In the genomic region with DNA sequence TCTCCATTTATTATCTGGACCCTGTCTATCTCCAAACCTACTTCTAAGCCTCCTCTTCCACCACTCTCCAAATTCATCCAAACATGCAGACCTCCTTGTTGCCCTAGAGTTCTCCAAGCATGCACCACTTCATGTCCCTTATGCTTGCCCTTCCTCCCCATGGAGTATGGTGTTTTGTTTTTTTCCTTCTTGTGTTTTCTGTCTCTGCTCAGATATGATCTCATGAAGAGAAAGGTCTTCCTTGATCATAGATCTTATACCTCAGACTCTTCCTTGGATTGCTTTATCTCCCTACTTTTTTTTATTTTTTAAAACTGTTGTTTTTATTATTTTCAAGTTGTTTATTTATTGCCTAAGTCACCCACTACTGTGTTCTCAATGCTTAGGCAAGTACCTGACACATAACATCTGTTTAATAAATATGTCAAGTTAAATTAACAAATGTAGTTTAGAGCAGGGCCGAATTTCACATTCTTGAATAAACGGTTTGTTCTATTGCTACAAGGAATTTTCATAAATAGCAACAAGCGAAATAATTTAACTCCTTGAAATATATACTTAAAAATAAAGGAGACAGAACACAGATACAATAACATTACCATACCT, we compare ENCODE assay signal across 11 cellular contexts.
A peak's percentile ranks its signal among the peaks of the same experiment; 100 is the strongest.
DNase-seq lines count a peak whose midpoint lies in the region; ATAC-seq and TF ChIP-seq lines count a peak whose summit lies in the region.
"Had no signal": no experiment of that assay in that cellular context is flagged by ENCODE, and none has a peak within 500 bp of the region (broad histone marks: within the 10 kb centered on the region; RNA-seq: fewer than 3 reads in every experiment).

No MANE protein-coding gene starts in this region.

- no peak for TF ChIP-seq CTCF in hepatocyte (IDR thresholded peaks at IDR 0.05; ENCODE audit: poor library complexity)
- no peak for TF ChIP-seq CTCF in uterus (IDR thresholded peaks at IDR 0.05)

- H3K27me3 ChIP-seq in hepatocyte (no peaks in the 10 kb centered on the region), uterus (no peaks in the 10 kb centered on the region)

- peak overlapping the region; percentile 11 for H3K4me2 ChIP-seq in hepatocyte

- no peak overlapping the region for H3K4me3 ChIP-seq in hepatocyte
- no peak overlapping the region for H3K4me3 ChIP-seq in uterus

- H3K27ac ChIP-seq in hepatocyte (peak overlapping the region; percentile 55), uterus (peak overlapping the region; percentile 52 to 76)
- H3K27ac ChIP-seq: parathyroid adenoma had no signal

- WGBS in hepatocyte (ENCODE audit: low lambda C conversion rate, missing lambda C conversion rate), result 61% methylated on average over 3 of the region's 3 CpGs

- ATAC-seq in Right ventricle myocardium inferior, result peak; percentile 34
- peak; percentile 68 for ATAC-seq in SK-N-SH treated with all-trans-retinoic acid at 6 μM for 48 hours
- ATAC-seq in GM21528 (IDR thresholded peaks at IDR 0.05; ENCODE audit: low FRiP score, unreplicated experiment), result no peak

- no peaks in the 10 kb centered on the region for H3K4me1 ChIP-seq in hepatocyte (ENCODE audit: insufficient read depth)
- H3K4me1 ChIP-seq in uterus, result peaks cover 0 to 17% of the 10 kb centered on the region in 2 donors
- H3K4me1 ChIP-seq: parathyroid adenoma had no signal

- H3K36me3 ChIP-seq in hepatocyte (replicated peaks; ENCODE audit: insufficient read depth, low read depth) (no peaks in the 10 kb centered on the region), uterus (no peaks in the 10 kb centered on the region)

- in situ Hi-C loops in ACHN (cut with HindIII; ENCODE audit: low pct_ligation_motif_present, low pct_unique_long_range_greater_than_20kb, low sequenced_read_pairs), result no loop called here

- TF ChIP-seq POLR2A in uterus (IDR thresholded peaks at IDR 0.05), result no peak

- DNase-seq in Right ventricle myocardium inferior (ENCODE audit: missing footprints), result no peak
- DNase-seq in cardiac septum (ENCODE audit: low spot score), result no peak
- DNase-seq in hepatocyte (ENCODE audit: low spot score), result no peak
- DNase-seq in uterus, result no peak
- no peak for DNase-seq in ACHN
- no peak for DNase-seq in UCSD-AML1 (lab: John Stamatoyannopoulos, UW; ENCODE audit: unreplicated experiment)
- DNase-seq: DND-41; stimulated activated CD4-positive, alpha-beta T cell treated with anti-CD3 and anti-CD28 coated beads, Interleukin-2, amount 100 ng/mL, for 48 hours had no signal

- H4K20me1 ChIP-seq in hepatocyte (ENCODE audit: insufficient read depth, poor library complexity, severe bottlenecking), result no peaks in the 10 kb centered on the region

- intact Hi-C loops in Right ventricle myocardium inferior (cut with DNase I), result no loop called here
- intact Hi-C loops in cardiac septum (cut with DNase I), result no loop called here
- intact Hi-C loops in uterus (cut with DNase I; ENCODE audit: low total_unique reads), result no loop called here

- no peaks in the 10 kb centered on the region for H3K79me2 ChIP-seq in hepatocyte
- H3K79me2 ChIP-seq: parathyroid adenoma had no signal

- H3K9me2 ChIP-seq in hepatocyte (replicated peaks; ENCODE audit: insufficient read depth), result no peaks in the 10 kb centered on the region

- no peak overlapping the region for H2AFZ ChIP-seq in hepatocyte
- H2AFZ ChIP-seq: parathyroid adenoma had no signal

- no peaks in the 10 kb centered on the region for H3K9me3 ChIP-seq in hepatocyte (ENCODE audit: low read depth)
- no peaks in the 10 kb centered on the region for H3K9me3 ChIP-seq in uterus

TF ChIP-seq in SK-N-SH treated with all-trans-retinoic acid at 6 μM for 48 hours, 23 proteins besides CTCF, POLR2A, EP300 and RAD21:
- TF ChIP-seq POU6F1 (CRISPR knock-in tag; IDR thresholded peaks at IDR 0.05; ENCODE audit: borderline replicate concordance, low read depth) (0 out of 2 replicates have a peak, but pooled peaks have one; percentile 13), ZNF8 (CRISPR knock-in tag; IDR thresholded peaks at IDR 0.05) (no peak)
